ENCODE assay signal across 20 cellular contexts in the genomic region with DNA sequence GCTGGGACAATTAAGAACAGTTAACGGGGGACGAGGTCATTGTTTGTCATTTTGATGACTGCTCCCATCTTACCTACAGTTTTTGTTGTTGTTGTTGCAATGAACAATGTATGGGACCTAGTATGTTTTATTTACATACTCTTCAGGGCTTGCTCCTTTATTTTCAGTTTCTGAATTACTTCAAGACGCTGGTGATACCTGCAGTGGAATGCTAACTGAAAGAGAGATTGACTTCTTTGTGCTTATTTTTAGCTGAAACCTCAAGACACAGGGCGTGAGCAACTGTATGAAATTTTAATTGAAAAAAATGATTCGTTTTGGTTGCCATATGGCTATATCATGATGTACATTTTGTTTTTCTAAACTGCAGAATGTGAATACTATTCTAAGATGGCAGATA.
A peak's percentile ranks its signal among the peaks of the same experiment; 100 is the strongest.
DNase-seq lines count a peak whose midpoint lies in the region; ATAC-seq lines count a peak whose summit lies in the region.
"Had no signal": no experiment of that assay in that cellular context is flagged by ENCODE, and none has a peak within 500 bp of the region (broad histone marks: within the 10 kb centered on the region; RNA-seq: fewer than 3 reads in every experiment).

No MANE protein-coding gene starts in this region.

- ATAC-seq in GM18519 (IDR thresholded peaks at IDR 0.05; ENCODE audit: low FRiP score, unreplicated experiment) = peak; percentile 70
- ATAC-seq in GM21367 (IDR thresholded peaks at IDR 0.05; ENCODE audit: unreplicated experiment) = peak; percentile 63
- peak; percentile 72 for ATAC-seq in HG02852 (IDR thresholded peaks at IDR 0.05; ENCODE audit: unreplicated experiment)
- peak; percentile 34 for ATAC-seq in HG03571 (IDR thresholded peaks at IDR 0.05; ENCODE audit: unreplicated experiment)
- ATAC-seq: activated CD8-positive, alpha-beta T cell treated with anti-CD3 and anti-CD28 coated beads, Interleukin-2, amount 10 ng/mL, durations not matched to agents 7 days and 5 days; activated T-cell treated with anti-CD3 and anti-CD28 coated beads, Interleukin-2, amount 50 U/mL, for 72 hours; foreskin keratinocyte; naive thymus-derived CD8-positive, alpha-beta T cell had no signal

- DNase-seq in activated gamma-delta T cell treated with Interleukin-2 at 50 U/mL for 16 hours = no peak
- DNase-seq in DMS53 (lab: John Stamatoyannopoulos, UW) = no peak
- no peak for DNase-seq in central memory CD4-positive, alpha-beta T cell
- no peak for DNase-seq in activated T-cell treated with anti-CD3 and anti-CD28 coated beads, Interleukin-2, amount 50 U/mL, for 1 hour
- DNase-seq: activated B cell treated with CpG ODN at 0.5 μM for 24 hours; activated CD8-positive, alpha-beta T cell treated with anti-CD3 and anti-CD28 coated beads, Interleukin-2, amount 10 ng/mL, durations not matched to agents 7 days and 5 days; activated T-cell treated with anti-CD3 and anti-CD28 coated beads, Interleukin-2, amount 50 U/mL, for 72 hours; foreskin keratinocyte; kidney glomerular epithelial cell; mesenchymal stem cell; naive thymus-derived CD8-positive, alpha-beta T cell; NCI-H1417; SJCRH30; stimulated activated CD4-positive, alpha-beta T cell treated with anti-CD3 and anti-CD28 coated beads, Interleukin-1b, Interleukin-23, amount 100 ng/mL, for 48 hours; T-helper 2 cell; upper lobe of left lung had no signal
